8 cellular contexts compared by ENCODE assay signal in genomic region chr1:55213029-55213884, GRCh38. TPM values are rescaled to one million over a fixed set of nuclear protein-coding genes. Genes with fewer than 3 reads are reported as not detected.
A peak's percentile ranks its signal among the peaks of the same experiment; 100 is the strongest.
DNase-seq lines count a peak whose midpoint lies in the region; ATAC-seq, FAIRE-seq and TF ChIP-seq lines count a peak whose summit lies in the region.

No MANE protein-coding gene starts in this region.

- H3K9ac ChIP-seq in HUES64 (ENCODE audit: low read depth, low read length) (no peak overlapping the region), K562 (ENCODE audit: insufficient read depth in 1 of 2, low read depth in 2 of 2, low read length in 2 of 2) (peak overlapping the region; percentile 91 to 100; a peak in 3 of 4 replicates)

- TF ChIP-seq CTCF in BE2C (IDR thresholded peaks at IDR 0.05; ENCODE audit: low read depth, low read length) (no peak), K562 (IDR thresholded peaks at IDR 0.05 in 2 of 3, conservative IDR thresholded peaks at IDR 0.05 in 1 of 3; ENCODE audit: insufficient read depth in 2 of 3, low read depth in 1 of 3, low read length in 3 of 3) (no peak)

- no peaks in the 10 kb centered on the region for H3K9me1 ChIP-seq in K562 (ENCODE audit: control insufficient read depth, insufficient read depth, low read length)

- peak overlapping the region; percentile 82 for H3K4me3 ChIP-seq in BE2C (ENCODE audit: low read depth, low read length)
- peak overlapping the region; percentile 89 for H3K4me3 ChIP-seq in HUES64 (ENCODE audit: low read length)
- peak overlapping the region; percentile 80 for H3K4me3 ChIP-seq in K562
- H3K4me3 ChIP-seq in mesodermal cell (ENCODE audit: extremely low read depth, insufficient read depth, low read length, poor library complexity, severe bottlenecking): peak overlapping the region; percentile 74

- H3K36me3 ChIP-seq in BE2C: no peaks in the 10 kb centered on the region
- no peaks in the 10 kb centered on the region for H3K36me3 ChIP-seq in HUES64 (ENCODE audit: insufficient read depth, low read length)
- peaks cover 13% of the 10 kb centered on the region for H3K36me3 ChIP-seq in K562 (ENCODE audit: control insufficient read depth, insufficient read depth, low read length)
- H3K36me3 ChIP-seq in mesodermal cell (ENCODE audit: control insufficient read depth, insufficient read depth, low read length): no peaks in the 10 kb centered on the region

- in situ Hi-C loops in K562 (cut with MboI): no loop called here

- H3K9me3 ChIP-seq in BE2C: no peaks in the 10 kb centered on the region
- H3K9me3 ChIP-seq in HUES64 (ENCODE audit: insufficient read depth, low read depth, low read length): no peaks in the 10 kb centered on the region
- H3K9me3 ChIP-seq in K562 (replicated peaks; ENCODE audit: control insufficient read depth, insufficient read depth, low read depth, low read length): no peaks in the 10 kb centered on the region
- H3K9me3 ChIP-seq in mesodermal cell (ENCODE audit: control insufficient read depth, low read length): no peaks in the 10 kb centered on the region

- TSS peak; percentile 38 for BruUV-seq in K562 (replicated peaks; lab: Mats Ljungman, UMichigan)

- ATAC-seq in K562: no peak; the same call in none of the 3 replicates

- H3K27ac ChIP-seq in HUES64 (ENCODE audit: low read depth, low read length): no peak overlapping the region
- peak overlapping the region; percentile 94 for H3K27ac ChIP-seq in K562 (ENCODE audit: extremely low read depth, low read depth, low read length)
- H3K27ac ChIP-seq in mesodermal cell (ENCODE audit: low read depth, low read length, severe bottlenecking): no peak overlapping the region

- intact Hi-C loops in K562 (cut with micrococcal nuclease): loop anchor here (2.0 to 5.0 kb wide), 3 partner anchors 36 to 72 kb away; no protein-coding TSS in a partner anchor

- no peak for DNase-seq in BE2C
- DNase-seq in K562 (ENCODE audit: extremely low read depth in 1 of 4, low spot score in 3 of 4): peak in 2 of 4 experiments; percentile 51 to 63
- DNase-seq in NCI-H774 (lab: John Stamatoyannopoulos, UW): no peak
- no peak for DNase-seq in RPMI8226
- DNase-seq in cerebellar nuclear complex (lab: John Stamatoyannopoulos, UW): no peak
- no peak for DNase-seq in SKM-1 treated with dmso at 0.1 percent for 144 hours (lab: John Stamatoyannopoulos, UW; ENCODE audit: unreplicated experiment)

- TF ChIP-seq POLR2A in K562 (conservative IDR thresholded peaks at IDR 0.05): no peak

- POLR2A ChIA-PET in K562 (lab: Yijun Ruan, JAX): interaction anchor here (0.6 to 3.9 kb wide), 15 partner anchors 8 to 961 kb away, joined by 3 to 23 read pairs (median 4); no protein-coding TSS in a partner anchor

- H3K27me3 ChIP-seq in BE2C (no peaks in the 10 kb centered on the region), HUES64 (ENCODE audit: insufficient read depth, low read length) (peaks cover 16% of the 10 kb centered on the region), K562 (ENCODE audit: control insufficient read depth in 2 of 2, insufficient read depth in 2 of 2, low read length in 2 of 2) (no peaks in the 10 kb centered on the region)

- no peak for TF ChIP-seq RAD21 in K562 (CRISPR knock-in tag; conservative IDR thresholded peaks at IDR 0.05 in 1 of 2, IDR thresholded peaks at IDR 0.05 in 1 of 2)

- no peak overlapping the region for H2AFZ ChIP-seq in K562 (ENCODE audit: low read depth, low read length)

- H3K4me1 ChIP-seq in BE2C: no peaks in the 10 kb centered on the region
- H3K4me1 ChIP-seq in HUES64 (ENCODE audit: insufficient read depth, low read length): peaks cover 54% of the 10 kb centered on the region
- peaks cover 15 to 37% of the 10 kb centered on the region in 2 experiments for H3K4me1 ChIP-seq in K562 (replicated peaks in 1 of 2; ENCODE audit: control insufficient read depth in 2 of 2, insufficient read depth in 2 of 2, low read length in 2 of 2)
- H3K4me1 ChIP-seq in mesodermal cell (ENCODE audit: control insufficient read depth, insufficient read depth, low read length, poor library complexity, severe bottlenecking): peaks cover 28% of the 10 kb centered on the region

- WGBS in HUES64: 30% methylated on average over 11 of the region's 11 CpGs
- WGBS in K562 (ENCODE audit: insufficient coverage, low coverage, missing lambda C conversion rate): under 1% methylated on average over 11 of the region's 11 CpGs
- 23 to 28% methylated on average over 7 to 10 of the region's 11 CpGs for WGBS in mesodermal cell (ENCODE audit: insufficient coverage in 2 of 2), 2 experiments

- FAIRE-seq in K562 (lab: Jason Lieb, UNC): peak; percentile 32

- TF ChIP-seq EP300 in K562 (IDR thresholded peaks at IDR 0.05; ENCODE audit: low read length): no peak

- H4K20me1 ChIP-seq in K562 (replicated peaks; ENCODE audit: control insufficient read depth, insufficient read depth, low read length): no peaks in the 10 kb centered on the region

- CTCF ChIA-PET in K562 (lab: Yijun Ruan, JAX; ENCODE audit: low intra/inter-chr PET ratio): interaction anchor here (0.6 kb wide), 1 partner anchor 1137 kb away, joined by 3 read pairs; no protein-coding TSS in a partner anchor

- H3K79me2 ChIP-seq in K562 (ENCODE audit: control insufficient read depth, insufficient read depth, low read length): peaks cover 85% of the 10 kb centered on the region

- peak overlapping the region; percentile 84 for H3K4me2 ChIP-seq in K562 (ENCODE audit: insufficient read depth, low read length)

TF ChIP-seq in K562, 482 proteins besides CTCF, POLR2A, EP300 and RAD21 (continues in another document):
- no peak for TF ChIP-seq HMG20A (CRISPR knock-in tag; conservative IDR thresholded peaks at IDR 0.05)
- TF ChIP-seq ZNF740 (CRISPR knock-in tag; IDR thresholded peaks at IDR 0.05): no peak
- TF ChIP-seq ZNF740 (tag; IDR thresholded peaks at IDR 0.05): no peak
- TF ChIP-seq GTF2F1 (IDR thresholded peaks at IDR 0.05; ENCODE audit: low read depth, low read length): no peak
- TF ChIP-seq HMBOX1 (IDR thresholded peaks at IDR 0.05): peak; percentile 73
- TF ChIP-seq CBX1 (IDR thresholded peaks at IDR 0.05; ENCODE audit: low read depth): no peak
- TF ChIP-seq CC2D1A (IDR thresholded peaks at IDR 0.05): no peak
- TF ChIP-seq MAZ (CRISPR knock-in tag; conservative IDR thresholded peaks at IDR 0.05 in 1 of 2, IDR thresholded peaks at IDR 0.05 in 1 of 2): peak in 1 of 2 experiments; percentile 13; a peak in 1 of 4 replicates
- no peak for TF ChIP-seq YY1 (IDR thresholded peaks at IDR 0.05; ENCODE audit: borderline replicate concordance in 1 of 3, control insufficient read depth in 1 of 3, extremely low read depth in 1 of 3, insufficient read depth in 3 of 3, insufficient read length in 1 of 3, insufficient replicate concordance in 2 of 3, low read depth in 1 of 3, low read length in 2 of 3)
- TF ChIP-seq THRB (CRISPR knock-in tag; conservative IDR thresholded peaks at IDR 0.05): 0 out of 2 replicates have a peak, but pooled peaks have one; percentile 9

RNA-seq across cellular contexts. Expression of gene USP24, which starts 1.9 kb away (rescaled TPM):
- 11.6 TPM for polyA plus RNA-seq in BE2C (2012; ENCODE audit: insufficient read depth, insufficient read length, low read depth)
- 16.1 TPM for polyA plus RNA-seq in HUES64 (2013, experiment 1 of 2)
- polyA plus RNA-seq in HUES64 (2013, experiment 2 of 2): 16.3 TPM
- 62.0 and 200 TPM in 2 replicates for total RNA-seq in K562 (2011; cell fraction: chromatin; rRNA removed; ENCODE audit: low replicate concordance)
- total RNA-seq in K562 (2011; cell fraction: nucleolus; rRNA removed): 24.7 and 42.9 TPM in 2 replicates
- total RNA-seq in K562 (2011; cell fraction: nucleoplasm; rRNA removed): 66.4 and 102 TPM in 2 replicates
- total RNA-seq in K562 (2014; rRNA removed): 33.9 and 36.8 TPM in 2 replicates
- 54.5 and 56.4 TPM in 2 replicates for total RNA-seq in K562 (2014; rRNA removed; fragmentation: Illumina TruSeq; extraction: Trizol)
- total RNA-seq in K562 (2015; rRNA removed; fragmentation: Illumina TruSeq; extraction: Trizol): 57.6 and 62.6 TPM in 2 replicates
- 40.5 and 43.4 TPM in 2 replicates for total RNA-seq in K562 (2021)
- polyA plus RNA-seq in K562 (2011; rRNA removed): 22.0 and 31.3 TPM in 2 replicates
- 14.2 and 17.7 TPM in 2 replicates for polyA plus RNA-seq in K562 (2011; cell fraction: cytosol; rRNA removed)
- 47.1 and 49.3 TPM in 2 replicates for polyA plus RNA-seq in K562 (2011; cell fraction: nucleus; rRNA removed)
- 23.4 and 27.9 TPM in 2 replicates for polyA plus RNA-seq in K562 (2012)
- polyA plus RNA-seq in K562 (2014; fragmentation: Illumina TruSeq; extraction: Trizol): 38.2 and 43.5 TPM in 2 replicates
- 10 to 100 TPM in 1 of 2 experiments, 1 to 10 TPM in 1; 7.7 to 14.1 TPM for polyA plus RNA-seq in K562 (2014; fragmentation: Nextera tagmentation; extraction: Ambion mirVana)
- 25.7 and 32.9 TPM in 2 replicates for polyA plus RNA-seq in K562 (2014; rRNA removed)
- polyA minus RNA-seq in K562 (2011; rRNA and poly(A)+ RNA removed): 109 and 122 TPM in 2 replicates
- 32.7 and 45.0 TPM in 2 replicates for polyA minus RNA-seq in K562 (2011; cell fraction: cytosol; rRNA and poly(A)+ RNA removed)
- 65.6 and 111 TPM in 2 replicates for polyA minus RNA-seq in K562 (2011; cell fraction: nucleus; rRNA and poly(A)+ RNA removed)
- polyA plus RNA-seq in mesodermal cell (2013, experiment 1 of 2): 20.2 TPM
- polyA plus RNA-seq in mesodermal cell (2013, experiment 2 of 2): 18.5 TPM
